ENCODE assay signal across 21 cellular contexts in the genomic region with DNA sequence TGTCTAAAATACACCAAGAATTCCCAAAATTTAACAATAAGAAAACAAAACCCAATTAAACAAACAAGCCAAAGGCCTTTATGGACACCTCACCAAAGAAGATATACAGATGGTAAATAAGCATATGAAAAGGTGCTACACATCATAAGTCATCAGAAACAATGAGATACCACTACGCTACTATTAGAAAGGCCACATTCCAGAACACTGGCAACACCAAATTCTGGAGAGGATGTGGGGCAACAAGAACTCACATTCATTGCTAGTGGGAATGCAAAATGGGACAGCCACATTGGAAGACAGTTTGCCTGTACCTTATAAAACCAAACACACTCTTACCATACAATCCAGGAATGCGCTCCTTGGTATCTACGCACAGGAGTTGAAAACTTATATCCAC.
DNase-seq lines count a peak whose midpoint lies in the region; ATAC-seq and TF ChIP-seq lines count a peak whose summit lies in the region.
"Had no signal": no experiment of that assay in that cellular context is flagged by ENCODE, and none has a peak within 500 bp of the region (broad histone marks: within the 10 kb centered on the region; RNA-seq: fewer than 3 reads in every experiment).

No MANE protein-coding gene starts in this region.

- no peaks in the 10 kb centered on the region for H3K9me3 ChIP-seq in thoracic aorta
- no peaks in the 10 kb centered on the region for H3K9me3 ChIP-seq in CD4-positive, alpha-beta memory T cell (ENCODE audit: control insufficient read depth in 1 of 2, low read length in 2 of 2)
- H3K9me3 ChIP-seq: sigmoid colon had no signal

- TF ChIP-seq CTCF in foreskin keratinocyte (conservative IDR thresholded peaks at IDR 0.05), result no peak
- no peak for TF ChIP-seq CTCF in thoracic aorta (IDR thresholded peaks at IDR 0.05)

- peaks cover 10% of the 10 kb centered on the region for H3K36me3 ChIP-seq in thoracic aorta
- H3K36me3 ChIP-seq in CD4-positive, alpha-beta memory T cell (ENCODE audit: insufficient read depth, low read length), result no peaks in the 10 kb centered on the region
- H3K36me3 ChIP-seq: neural progenitor cell had no signal

- H3K27me3 Mint-ChIP-seq in activated naive CD8-positive, alpha-beta T cell, result no peaks in the 10 kb centered on the region
- H3K27me3 Mint-ChIP-seq in activated naive CD8-positive, alpha-beta T cell treated with anti-CD3 and anti-CD28 coated beads for 36 hours, result peaks cover 4% of the 10 kb centered on the region
- no peaks in the 10 kb centered on the region for H3K27me3 Mint-ChIP-seq in activated T-helper 1 cell treated with anti-CD3 and anti-CD28 coated beads, Interleukin-12 subunit alpha, Interleukin-12 subunit beta, Interleukin-2, Interleukin-4 antibody, amounts not matched to agents 30 ng/mL and 10 ng/mL and 1 ng/mL, durations not matched to agents 14 hours and 24 hours and 36 hours (ENCODE audit: insufficient read depth)
- H3K27me3 Mint-ChIP-seq in CD4-positive, alpha-beta memory T cell, result no peaks in the 10 kb centered on the region
- H3K27me3 Mint-ChIP-seq: activated CD4-positive, alpha-beta T cell treated with anti-CD3 and anti-CD28 coated beads for 36 hours; B cell had no signal

- no peaks in the 10 kb centered on the region for H3K27me3 ChIP-seq in foreskin keratinocyte
- H3K27me3 ChIP-seq in thoracic aorta (replicated peaks; ENCODE audit: insufficient read depth), result no peaks in the 10 kb centered on the region
- no peaks in the 10 kb centered on the region for H3K27me3 ChIP-seq in CD4-positive, alpha-beta memory T cell (ENCODE audit: insufficient read depth, low read length)
- H3K27me3 ChIP-seq: neural progenitor cell, sigmoid colon had no signal

- ATAC-seq in foreskin keratinocyte (no peak), thoracic aorta (ENCODE audit: insufficient number of reproducible peaks, low FRiP score, low read depth) (no peak)

- no peaks in the 10 kb centered on the region for H3K36me3 Mint-ChIP-seq in activated naive CD8-positive, alpha-beta T cell
- peaks cover 3% of the 10 kb centered on the region for H3K36me3 Mint-ChIP-seq in activated naive CD8-positive, alpha-beta T cell treated with anti-CD3 and anti-CD28 coated beads for 36 hours
- H3K36me3 Mint-ChIP-seq in activated T-helper 1 cell treated with anti-CD3 and anti-CD28 coated beads, Interleukin-12 subunit alpha, Interleukin-12 subunit beta, Interleukin-2, Interleukin-4 antibody, amounts not matched to agents 30 ng/mL and 10 ng/mL and 1 ng/mL, durations not matched to agents 14 hours and 24 hours and 36 hours (ENCODE audit: low read depth), result no peaks in the 10 kb centered on the region
- H3K36me3 Mint-ChIP-seq in CD4-positive, alpha-beta memory T cell, result no peaks in the 10 kb centered on the region

- H3K27ac ChIP-seq in foreskin keratinocyte (no peak overlapping the region), thoracic aorta (peak overlapping the region; percentile 2 to 85)
- no peak overlapping the region for H3K27ac ChIP-seq in CD4-positive, alpha-beta memory T cell (ENCODE audit: low read depth, low read length)
- H3K27ac ChIP-seq: neural progenitor cell had no signal

- CTCF ChIA-PET in CD4-positive, alpha-beta memory T cell (lab: Charles Lee; ENCODE audit: partially characterized antibody), result no interaction called here

- H3K27ac Mint-ChIP-seq in activated naive CD8-positive, alpha-beta T cell, result peak overlapping the region; percentile 59
- H3K27ac Mint-ChIP-seq in activated naive CD8-positive, alpha-beta T cell treated with anti-CD3 and anti-CD28 coated beads for 36 hours, result no peak overlapping the region
- H3K27ac Mint-ChIP-seq in activated T-helper 1 cell treated with anti-CD3 and anti-CD28 coated beads, Interleukin-12 subunit alpha, Interleukin-12 subunit beta, Interleukin-2, Interleukin-4 antibody, amounts not matched to agents 30 ng/mL and 10 ng/mL and 1 ng/mL, durations not matched to agents 14 hours and 24 hours and 36 hours, result peak overlapping the region; percentile 82
- no peak overlapping the region for H3K27ac Mint-ChIP-seq in CD4-positive, alpha-beta memory T cell
- H3K27ac Mint-ChIP-seq: endodermal cell, neural progenitor cell had no signal

- POLR2A ChIA-PET in CD4-positive, alpha-beta memory T cell (lab: Charles Lee; ENCODE audit: partially characterized antibody), result no interaction called here

- peaks cover 32% of the 10 kb centered on the region for H3K4me1 ChIP-seq in foreskin keratinocyte
- H3K4me1 ChIP-seq in thoracic aorta (ENCODE audit: control insufficient read depth in 1 of 2, low read depth in 2 of 2), result peaks cover 11 to 34% of the 10 kb centered on the region in 2 donors
- no peaks in the 10 kb centered on the region for H3K4me1 ChIP-seq in CD4-positive, alpha-beta memory T cell (ENCODE audit: insufficient read depth, low read length)
- H3K4me1 ChIP-seq: neural progenitor cell had no signal

- peaks cover 2% of the 10 kb centered on the region for H3K9me3 Mint-ChIP-seq in activated naive CD8-positive, alpha-beta T cell (ENCODE audit: low read depth)
- H3K9me3 Mint-ChIP-seq in activated naive CD8-positive, alpha-beta T cell treated with anti-CD3 and anti-CD28 coated beads for 36 hours, result peaks cover 4% of the 10 kb centered on the region
- H3K9me3 Mint-ChIP-seq in activated T-helper 1 cell treated with anti-CD3 and anti-CD28 coated beads, Interleukin-12 subunit alpha, Interleukin-12 subunit beta, Interleukin-2, Interleukin-4 antibody, amounts not matched to agents 30 ng/mL and 10 ng/mL and 1 ng/mL, durations not matched to agents 14 hours and 24 hours and 36 hours, result peaks cover 4% of the 10 kb centered on the region
- peaks cover 0 to 3% (median 0%) of the 10 kb centered on the region in 8 donors for H3K9me3 Mint-ChIP-seq in CD4-positive, alpha-beta memory T cell
- H3K9me3 Mint-ChIP-seq: endodermal cell, neural progenitor cell had no signal

- no peak for DNase-seq in activated naive CD8-positive, alpha-beta T cell treated with anti-CD3 and anti-CD28 coated beads for 36 hours
- DNase-seq in activated T-helper 1 cell treated with anti-CD3 and anti-CD28 coated beads, Interleukin-12 subunit alpha, Interleukin-12 subunit beta, Interleukin-2, Interleukin-4 antibody, amounts not matched to agents 30 ng/mL and 10 ng/mL and 1 ng/mL, durations not matched to agents 14 hours and 24 hours and 36 hours (ENCODE audit: low spot score), result no peak
- peak; percentile 38 to 64 for DNase-seq in foreskin keratinocyte
- DNase-seq in thoracic aorta (ENCODE audit: low spot score), result no peak
- DNase-seq in CD4-positive, alpha-beta memory T cell, result no peak
- DNase-seq in globus pallidus (ENCODE audit: low spot score), result no peak
- DNase-seq in stimulated activated CD4-positive, alpha-beta T cell treated with anti-CD3 and anti-CD28 coated beads, Interleukin-4, amount 100 ng/mL, for 1 hour, result no peak
- DNase-seq: activated CD4-positive, alpha-beta T cell treated with anti-CD3 and anti-CD28 coated beads for 36 hours; COR-L47; DMS79 treated with DMSO at 0.1 percent for 48 hours; endodermal cell; glutamatergic neuron; NCI-H2171; NCI-H524; sigmoid colon; substantia nigra; T-helper 2 cell had no signal

- no peak overlapping the region for H3K4me3 ChIP-seq in thoracic aorta
- no peak overlapping the region for H3K4me3 ChIP-seq in CD4-positive, alpha-beta memory T cell (ENCODE audit: low read length in 2 of 2)
- H3K4me3 ChIP-seq: coronary artery, neural progenitor cell, sigmoid colon had no signal

- peaks cover 15% of the 10 kb centered on the region for H3K4me1 Mint-ChIP-seq in activated naive CD8-positive, alpha-beta T cell (ENCODE audit: low read depth)
- H3K4me1 Mint-ChIP-seq in activated naive CD8-positive, alpha-beta T cell treated with anti-CD3 and anti-CD28 coated beads for 36 hours, result peaks cover 15% of the 10 kb centered on the region
- peaks cover 19% of the 10 kb centered on the region for H3K4me1 Mint-ChIP-seq in activated T-helper 1 cell treated with anti-CD3 and anti-CD28 coated beads, Interleukin-12 subunit alpha, Interleukin-12 subunit beta, Interleukin-2, Interleukin-4 antibody, amounts not matched to agents 30 ng/mL and 10 ng/mL and 1 ng/mL, durations not matched to agents 14 hours and 24 hours and 36 hours (ENCODE audit: low read depth)
- no peaks in the 10 kb centered on the region for H3K4me1 Mint-ChIP-seq in CD4-positive, alpha-beta memory T cell
- H3K4me1 Mint-ChIP-seq: endodermal cell, neural progenitor cell had no signal

- intact Hi-C loops in activated T-helper 1 cell treated with anti-CD3 and anti-CD28 coated beads, Interleukin-12 subunit alpha, Interleukin-12 subunit beta, Interleukin-2, Interleukin-4 antibody, amounts not matched to agents 30 ng/mL and 10 ng/mL and 1 ng/mL, durations not matched to agents 14 hours and 24 hours and 36 hours (cut with micrococcal nuclease), result loop anchor here (2.0 kb wide), 2 partner anchors 14 to 192 kb away; no protein-coding TSS in a partner anchor
- intact Hi-C loops in CD4-positive, alpha-beta memory T cell (cut with micrococcal nuclease), result no loop called here

- H3K4me3 Mint-ChIP-seq in activated naive CD8-positive, alpha-beta T cell, result no peak overlapping the region
- no peak overlapping the region for H3K4me3 Mint-ChIP-seq in activated naive CD8-positive, alpha-beta T cell treated with anti-CD3 and anti-CD28 coated beads for 36 hours
- H3K4me3 Mint-ChIP-seq in activated T-helper 1 cell treated with anti-CD3 and anti-CD28 coated beads, Interleukin-12 subunit alpha, Interleukin-12 subunit beta, Interleukin-2, Interleukin-4 antibody, amounts not matched to agents 30 ng/mL and 10 ng/mL and 1 ng/mL, durations not matched to agents 14 hours and 24 hours and 36 hours, result no peak overlapping the region
- no peak overlapping the region for H3K4me3 Mint-ChIP-seq in CD4-positive, alpha-beta memory T cell
- H3K4me3 Mint-ChIP-seq: activated CD4-positive, alpha-beta T cell treated with anti-CD3 and anti-CD28 coated beads for 36 hours; B cell; endodermal cell; neural progenitor cell had no signal

Comparison
In these comparisons a context has a peak if more than half of its experiments do, and no peak if none do; other contexts are left out.
1. H3K27ac Mint-ChIP-seq: peak in activated naive CD8-positive, alpha-beta T cell (single experiment) and activated T-helper 1 cell treated with anti-CD3 and anti-CD28 coated beads, Interleukin-12 subunit alpha, Interleukin-12 subunit beta, Interleukin-2, Interleukin-4 antibody, amounts not matched to agents 30 ng/mL and 10 ng/mL and 1 ng/mL, durations not matched to agents 14 hours and 24 hours and 36 hours (single experiment); none in activated naive CD8-positive, alpha-beta T cell treated with anti-CD3 and anti-CD28 coated beads for 36 hours (single experiment) and CD4-positive, alpha-beta memory T cell (0 of 7).
2. DNase-seq: peak in foreskin keratinocyte (2 of 2); none in activated naive CD8-positive, alpha-beta T cell treated with anti-CD3 and anti-CD28 coated beads for 36 hours (single experiment), activated T-helper 1 cell treated with anti-CD3 and anti-CD28 coated beads, Interleukin-12 subunit alpha, Interleukin-12 subunit beta, Interleukin-2, Interleukin-4 antibody, amounts not matched to agents 30 ng/mL and 10 ng/mL and 1 ng/mL, durations not matched to agents 14 hours and 24 hours and 36 hours (single experiment), thoracic aorta (single experiment), CD4-positive, alpha-beta memory T cell (0 of 5), globus pallidus (single experiment) and stimulated activated CD4-positive, alpha-beta T cell treated with anti-CD3 and anti-CD28 coated beads, Interleukin-4, amount 100 ng/mL, for 1 hour (single experiment).
3. H3K27ac ChIP-seq: peak in thoracic aorta (2 of 2); none in foreskin keratinocyte (single experiment) and CD4-positive, alpha-beta memory T cell (single experiment).